21 cellular contexts compared by ENCODE assay signal in the genomic region with DNA sequence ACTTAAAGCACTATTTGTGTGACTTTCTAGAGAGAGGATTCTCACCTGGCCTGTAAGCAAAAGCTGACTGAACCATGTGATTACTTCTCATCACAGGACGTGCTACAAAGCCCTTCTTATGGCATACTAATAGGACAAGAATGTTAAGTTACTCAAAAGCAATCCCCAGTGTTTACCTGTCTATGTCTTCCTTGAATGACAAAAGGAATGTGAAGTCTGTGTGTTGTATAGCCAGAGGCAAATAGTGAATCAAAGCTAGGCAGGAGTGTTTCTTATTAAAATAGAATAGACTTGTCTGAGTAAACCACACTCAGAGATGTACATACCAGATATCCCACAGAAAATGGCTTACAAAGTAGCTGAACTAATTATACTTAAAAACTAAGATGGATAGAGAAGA.
DNase-seq lines count a peak whose midpoint lies in the region; ATAC-seq and TF ChIP-seq lines count a peak whose summit lies in the region.
"Had no signal": no experiment of that assay in that cellular context is flagged by ENCODE, and none has a peak within 500 bp of the region (broad histone marks: within the 10 kb centered on the region; RNA-seq: fewer than 3 reads in every experiment).

No MANE protein-coding gene starts in this region.

- H3K9me3 ChIP-seq in NT2/D1 (ENCODE audit: insufficient read depth, low read length): no peaks in the 10 kb centered on the region
- H3K9me3 ChIP-seq: BLaER1, esophagus muscularis mucosa, Peyer's patch, psoas muscle, thoracic aorta had no signal

- H3K4me1 ChIP-seq in NT2/D1 (ENCODE audit: insufficient read depth, insufficient read length): no peaks in the 10 kb centered on the region
- H3K4me1 ChIP-seq: BLaER1, esophagus muscularis mucosa, Peyer's patch, psoas muscle had no signal

- H3K27me3 ChIP-seq in NT2/D1 (ENCODE audit: insufficient read depth, insufficient read length): no peaks in the 10 kb centered on the region
- H3K27me3 ChIP-seq: BLaER1, brain microvascular endothelial cell, esophagus muscularis mucosa, Peyer's patch had no signal

- no peaks in the 10 kb centered on the region for H3K36me3 Mint-ChIP-seq in mesothelial cell of epicardium
- H3K36me3 Mint-ChIP-seq: activated naive CD4-positive, alpha-beta T cell treated with anti-CD3 and anti-CD28 coated beads, Interleukin-2, amount 50 U/mL, for 24 hours; stimulated activated effector memory CD8-positive, alpha-beta T cell treated with anti-CD3 and anti-CD28 coated beads, Interleukin-12 subunit alpha, Interleukin-12 subunit beta, amount 100 ng/mL, for 72 hours had no signal

- H3K36me3 ChIP-seq in NT2/D1 (ENCODE audit: insufficient read depth, insufficient read length, low read length): no peaks in the 10 kb centered on the region
- H3K36me3 ChIP-seq: BLaER1, brain microvascular endothelial cell, esophagus muscularis mucosa, Peyer's patch, thoracic aorta had no signal

- no peaks in the 10 kb centered on the region for H3K9me3 Mint-ChIP-seq in mesothelial cell of epicardium
- H3K9me3 Mint-ChIP-seq: neural crest cell had no signal

- H3K27me3 Mint-ChIP-seq in mesothelial cell of epicardium (ENCODE audit: low read depth): peaks cover 8% of the 10 kb centered on the region
- H3K27me3 Mint-ChIP-seq: activated naive CD4-positive, alpha-beta T cell treated with anti-CD3 and anti-CD28 coated beads, Interleukin-2, amount 50 U/mL, for 24 hours had no signal

- no peak overlapping the region for H3K4me3 ChIP-seq in NT2/D1 (ENCODE audit: insufficient read length, low read depth)
- no peak overlapping the region for H3K4me3 ChIP-seq in choroid plexus epithelial cell (ENCODE audit: low read depth, low read length)
- H3K4me3 ChIP-seq: BLaER1, esophagus muscularis mucosa, Peyer's patch, psoas muscle, thoracic aorta had no signal

- no peak overlapping the region for H3K4me3 Mint-ChIP-seq in mesothelial cell of epicardium
- H3K4me3 Mint-ChIP-seq: activated naive CD4-positive, alpha-beta T cell treated with anti-CD3 and anti-CD28 coated beads, Interleukin-2, amount 50 U/mL, for 24 hours; neural crest cell; stimulated activated effector memory CD8-positive, alpha-beta T cell treated with anti-CD3 and anti-CD28 coated beads, Interleukin-12 subunit alpha, Interleukin-12 subunit beta, amount 100 ng/mL, for 72 hours had no signal

- ATAC-seq in HG02885 (IDR thresholded peaks at IDR 0.05; ENCODE audit: poor library complexity, unreplicated experiment) (no peak), GM21423 (IDR thresholded peaks at IDR 0.05; ENCODE audit: unreplicated experiment) (no peak)
- ATAC-seq: psoas muscle; stimulated activated effector memory CD8-positive, alpha-beta T cell treated with anti-CD3 and anti-CD28 coated beads, Interleukin-12 subunit alpha, Interleukin-12 subunit beta, amount 100 ng/mL, for 72 hours had no signal

- H3K9ac ChIP-seq in NT2/D1 (ENCODE audit: insufficient read length, low read depth): no peak overlapping the region
- H3K9ac ChIP-seq: BLaER1 had no signal

- TF ChIP-seq CTCF in choroid plexus epithelial cell (conservative IDR thresholded peaks at IDR 0.05; ENCODE audit: low read depth, low read length) (no peak), mesothelial cell of epicardium (IDR thresholded peaks at IDR 0.05; ENCODE audit: unreplicated experiment) (no peak)

- peak; percentile 67 for DNase-seq in EL
- DNase-seq in NT2/D1 (ENCODE audit: low read depth, low spot score): peak; percentile 5
- DNase-seq in choroid plexus epithelial cell (ENCODE audit: low read depth): peak; percentile 28
- no peak for DNase-seq in mesothelial cell of epicardium (ENCODE audit: low spot score in 2 of 2, unreplicated experiment in 2 of 2)
- no peak for DNase-seq in activated naive CD4-positive, alpha-beta T cell (lab: John Stamatoyannopoulos, UW)
- DNase-seq in MV-4-11 (lab: John Stamatoyannopoulos, UW): no peak
- DNase-seq: brain microvascular endothelial cell, DMS79 treated with DMSO at 0.1 percent for 48 hours, kidney, midbrain, NCI-H2081, Peyer's patch, psoas muscle had no signal

- H3K27ac Mint-ChIP-seq in mesothelial cell of epicardium: peak overlapping the region; percentile 37
- H3K27ac Mint-ChIP-seq: activated naive CD4-positive, alpha-beta T cell treated with anti-CD3 and anti-CD28 coated beads, Interleukin-2, amount 50 U/mL, for 24 hours; stimulated activated effector memory CD8-positive, alpha-beta T cell treated with anti-CD3 and anti-CD28 coated beads, Interleukin-12 subunit alpha, Interleukin-12 subunit beta, amount 100 ng/mL, for 72 hours had no signal

- H3K4me1 Mint-ChIP-seq in mesothelial cell of epicardium: peaks cover 18% of the 10 kb centered on the region
- H3K4me1 Mint-ChIP-seq: activated naive CD4-positive, alpha-beta T cell treated with anti-CD3 and anti-CD28 coated beads, Interleukin-2, amount 50 U/mL, for 24 hours; neural crest cell; stimulated activated effector memory CD8-positive, alpha-beta T cell treated with anti-CD3 and anti-CD28 coated beads, Interleukin-12 subunit alpha, Interleukin-12 subunit beta, amount 100 ng/mL, for 72 hours had no signal

Comparison
In these comparisons a context has a peak if more than half of its experiments do, and no peak if none do; other contexts are left out.
1. DNase-seq: peak in EL (single experiment), NT2/D1 (single experiment) and choroid plexus epithelial cell (single experiment); none in mesothelial cell of epicardium (0 of 2), activated naive CD4-positive, alpha-beta T cell (0 of 4) and MV-4-11 (single experiment).